In genomic region chr22:44686873-44687600, GRCh38 we compare ENCODE assay signal across 16 cellular contexts. TPM values are rescaled to one million over a fixed set of nuclear protein-coding genes. Genes with fewer than 3 reads are reported as not detected.
DNase-seq lines count a peak whose midpoint lies in the region; ATAC-seq and TF ChIP-seq lines count a peak whose summit lies in the region.
"Had no signal": no experiment of that assay in that cellular context is flagged by ENCODE, and none has a peak within 500 bp of the region (broad histone marks: within the 10 kb centered on the region; RNA-seq: fewer than 3 reads in every experiment).

No MANE protein-coding gene starts in this region.

- peak overlapping the region; percentile 85 for H3K27ac ChIP-seq in hepatocyte
- H3K27ac ChIP-seq: C4-2B, neutrophil had no signal

- H4K20me1 ChIP-seq in hepatocyte (ENCODE audit: insufficient read depth, poor library complexity, severe bottlenecking), result no peaks in the 10 kb centered on the region

- peaks cover 54% of the 10 kb centered on the region for H3K79me2 ChIP-seq in hepatocyte

- H3K4me3 ChIP-seq in hepatocyte, result no peak overlapping the region

- no peak for ATAC-seq in GM18520 (IDR thresholded peaks at IDR 0.05; ENCODE audit: unreplicated experiment)
- no peak for ATAC-seq in GM19452 (IDR thresholded peaks at IDR 0.05; ENCODE audit: unreplicated experiment)
- ATAC-seq: PC-3; stimulated activated memory B cell treated with anti-CD40 and anti-IgM and Interleukin-4, amounts not matched to agents 10 μg/mL and 1 μg/mL and 100 μg/mL, for 72 hours had no signal

- 30% methylated on average over 10 of the region's 10 CpGs for WGBS in hepatocyte (ENCODE audit: low lambda C conversion rate, missing lambda C conversion rate)

- TF ChIP-seq CTCF in AG09319 (IDR thresholded peaks at IDR 0.05; ENCODE audit: low read depth, low read length) (no peak), hepatocyte (IDR thresholded peaks at IDR 0.05; ENCODE audit: poor library complexity) (no peak)

- no peaks in the 10 kb centered on the region for H3K9me3 ChIP-seq in hepatocyte (ENCODE audit: low read depth)
- H3K9me3 ChIP-seq: neutrophil had no signal

- peak overlapping the region; percentile 39 for H3K4me2 ChIP-seq in hepatocyte

- peaks cover 40% of the 10 kb centered on the region for H3K4me1 ChIP-seq in hepatocyte (ENCODE audit: insufficient read depth)

- no peaks in the 10 kb centered on the region for H3K9me2 ChIP-seq in hepatocyte (replicated peaks; ENCODE audit: insufficient read depth)

- DNase-seq in AG09319 (ENCODE audit: extremely low read depth, low read depth) (peak; percentile 47), EL (peak; percentile 29), astrocyte of the hippocampus (ENCODE audit: low read depth, low spot score) (peak; percentile 51), hepatocyte (ENCODE audit: low spot score) (peak; percentile 64), MV-4-11 (lab: John Stamatoyannopoulos, UW) (no peak)
- DNase-seq: amygdala, dermis blood vessel endothelial cell, DMS79 treated with DMSO at 0.1 percent for 48 hours, HCEC 1CT, mammary epithelial cell, PC-3 had no signal

- no peaks in the 10 kb centered on the region for H3K27me3 ChIP-seq in hepatocyte

- no peak overlapping the region for H2AFZ ChIP-seq in hepatocyte

- no peaks in the 10 kb centered on the region for H3K36me3 ChIP-seq in hepatocyte (replicated peaks; ENCODE audit: insufficient read depth, low read depth)
- H3K36me3 ChIP-seq: neutrophil had no signal

RNA-seq across cellular contexts. Expression of gene PRR5, which starts 15.0 kb away (rescaled TPM):
- total RNA-seq in hepatocyte, result 44.2 and 65.1 TPM in 2 replicates
- polyA plus RNA-seq in hepatocyte, result 84.9 and 91.2 TPM in 2 replicates
